27 cellular contexts compared by ENCODE assay signal in the genomic region with DNA sequence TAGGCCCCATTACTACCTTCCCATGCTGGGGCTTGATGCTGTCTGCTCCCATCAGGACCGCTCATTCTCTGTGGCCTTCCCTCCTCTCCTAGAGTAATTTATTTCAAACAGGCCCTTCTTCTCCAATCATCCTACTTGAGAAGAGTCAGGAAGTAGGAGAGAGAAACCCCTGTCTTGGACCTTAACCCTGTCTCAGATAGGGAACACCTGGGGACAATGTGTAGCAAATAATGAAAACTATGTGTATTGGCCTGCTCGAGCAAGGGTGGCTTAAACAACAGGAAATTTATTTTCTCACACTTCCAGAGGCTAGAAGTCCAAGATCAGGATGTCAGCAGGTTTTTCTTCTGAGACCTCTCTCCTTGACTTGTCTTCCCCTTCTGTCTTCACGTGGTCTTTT.
"Had no signal": no experiment of that assay in that cellular context is flagged by ENCODE, and none has a peak within 500 bp of the region (broad histone marks: within the 10 kb centered on the region; RNA-seq: fewer than 3 reads in every experiment).

No MANE protein-coding gene starts in this region.

- H3K9me3 ChIP-seq: colonic mucosa, esophagus squamous epithelium, gastrocnemius medialis, left lung, lower lobe of right lung had no signal

- H3K4me3 ChIP-seq: colonic mucosa, esophagus squamous epithelium, gastrocnemius medialis, heart right ventricle, left lung, lower lobe of right lung had no signal

- H3K36me3 ChIP-seq: colonic mucosa, esophagus squamous epithelium, gastrocnemius medialis, heart right ventricle, left lung, lower lobe of right lung had no signal

- H3K4me1 ChIP-seq: colonic mucosa, esophagus squamous epithelium, gastrocnemius medialis, left lung, lower lobe of right lung had no signal

- H3K27ac ChIP-seq: colonic mucosa, epithelial cell of prostate, esophagus squamous epithelium, gastrocnemius medialis, heart right ventricle, left lung, lower lobe of right lung had no signal

- DNase-seq: colonic mucosa; cortex of kidney; effector CD8-positive, alpha-beta T cell; effector memory CD8-positive, alpha-beta T cell; endodermal cell; erythroblast; esophagus squamous epithelium; foreskin fibroblast; foreskin melanocyte; gastrocnemius medialis; glutamatergic neuron; head of caudate nucleus; heart right ventricle; hippocampal formation; immature natural killer cell; islet precursor cell; kidney; kidney glomerular epithelial cell; left lung; left ventricle myocardium superior; lower lobe of right lung; mesenchymal stem cell; midbrain; naive B cell had no signal

- FAIRE-seq: endometrium, kidney had no signal

- ATAC-seq: effector memory CD8-positive, alpha-beta T cell; esophagus mucosa; gastrocnemius medialis; heart right ventricle; left lung; left ventricle myocardium superior; lower lobe of right lung had no signal

- H3K27me3 ChIP-seq: colonic mucosa, esophagus squamous epithelium, gastrocnemius medialis, heart right ventricle, left lung had no signal
